ENCODE assay signal across 8 cellular contexts in the genomic region with DNA sequence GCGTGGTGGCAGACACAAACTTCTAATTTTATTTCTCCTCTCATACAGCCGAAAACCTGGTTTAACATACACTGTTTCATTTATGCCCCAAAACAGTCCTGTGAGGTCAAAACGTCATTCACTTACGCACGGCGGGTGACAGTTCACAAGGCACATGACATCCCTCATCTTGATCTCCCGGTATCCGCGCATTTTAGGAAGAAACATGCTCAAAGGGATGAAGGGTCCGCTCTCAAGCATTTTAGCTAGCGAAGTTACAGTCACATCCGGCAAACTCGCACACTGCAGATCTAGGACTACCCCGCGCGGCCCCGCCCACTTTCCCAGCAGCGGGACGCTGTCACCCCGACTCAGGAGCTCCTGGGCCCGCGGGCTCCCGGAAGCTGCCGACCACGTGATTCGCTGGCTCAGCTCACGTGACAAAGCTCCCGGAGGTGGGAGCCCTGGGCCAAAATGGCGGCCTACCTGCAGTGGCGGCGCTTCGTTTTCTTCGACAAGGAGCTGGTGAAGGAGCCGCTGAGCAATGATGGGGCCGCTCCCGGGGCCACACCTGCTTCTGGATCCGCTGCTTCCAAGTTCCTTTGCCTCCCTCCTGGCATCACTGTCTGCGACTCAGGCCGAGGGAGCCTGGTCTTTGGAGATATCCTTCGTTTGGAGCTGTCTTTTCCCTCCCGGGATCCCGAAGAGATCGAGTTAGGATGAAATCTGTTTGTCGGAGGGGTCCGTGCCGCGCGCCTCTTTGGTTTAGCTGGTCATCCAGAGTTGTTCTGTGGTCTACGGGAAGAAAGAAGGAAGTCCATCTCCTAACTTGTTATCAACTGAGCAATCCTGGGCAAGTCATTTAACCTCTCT. TPM values are rescaled to one million over a fixed set of nuclear protein-coding genes. Genes with fewer than 3 reads are reported as not detected.
DNase-seq lines count a peak whose midpoint lies in the region; ATAC-seq, FAIRE-seq and TF ChIP-seq lines count a peak whose summit lies in the region.

Gene VPS11 (plus strand): TSS at position 448 of the 852 bp plus-strand sequence. CDS start 6 bp downstream, at position 454.

- no peaks in the 10 kb centered on the region for H3K9me3 ChIP-seq in mononuclear cell (ENCODE audit: low read depth, low read length)

- no peak for TF ChIP-seq CTCF in D721Med (IDR thresholded peaks at IDR 0.05; ENCODE audit: insufficient read depth, missing control alignments)

- H3K4me1 ChIP-seq in mononuclear cell (ENCODE audit: insufficient read depth, low read length): peaks cover 33% of the 10 kb centered on the region

- ATAC-seq in GM21515 (IDR thresholded peaks at IDR 0.05; ENCODE audit: unreplicated experiment): peak; percentile 86

- H3K27me3 ChIP-seq in mononuclear cell (ENCODE audit: insufficient read depth, low read length): no peaks in the 10 kb centered on the region

- no peak for FAIRE-seq in D721Med (lab: Jason Lieb, UNC)

- peak within 1 kb of the TSS; percentile 87 for H3K4me3 ChIP-seq in mononuclear cell (ENCODE audit: low read length)

- DNase-seq in D721Med (ENCODE audit: insufficient read length, low spot score): peak; percentile 100
- DNase-seq in HuH-7 (ENCODE audit: low spot score): peak; percentile 98
- peak; percentile 99 for DNase-seq in OCI-M1 (lab: John Stamatoyannopoulos, UW)
- DNase-seq in activated T-cell treated with anti-CD3 and anti-CD28 coated beads for 24 hours (ENCODE audit: low read depth): peak; percentile 96
- peak; percentile 100 for DNase-seq in epidermal melanocyte (ENCODE audit: insufficient read length, low spot score)
- peak; percentile 95 to 96 for DNase-seq in stimulated activated CD8-positive, alpha-beta memory T cell treated with anti-CD3 and anti-CD28 coated beads, Interleukin-4, amount 100 ng/mL, for 1 hour (ENCODE audit: low read depth in 2 of 2, low spot score in 1 of 2)

RNA-seq across cellular contexts. Expression of gene VPS11, which starts in this region (rescaled TPM):
- 34.7 TPM for total RNA-seq in mononuclear cell

Comparison
In these comparisons a context has a peak if more than half of its experiments do, and no peak if none do; other contexts are left out.
1. Peak in every context shown above with its lines: DNase-seq, ATAC-seq and H3K4me3 ChIP-seq.